25 cellular contexts compared by ENCODE assay signal in genomic region chr11:48167380-48167779, GRCh38. TPM values are rescaled to one million over a fixed set of nuclear protein-coding genes. Genes with fewer than 3 reads are reported as not detected.
DNase-seq lines count a peak whose midpoint lies in the region; ATAC-seq and TF ChIP-seq lines count a peak whose summit lies in the region.
"Had no signal": no experiment of that assay in that cellular context is flagged by ENCODE, and none has a peak within 500 bp of the region (broad histone marks: within the 10 kb centered on the region; RNA-seq: fewer than 3 reads in every experiment).

No MANE protein-coding gene starts in this region.

- H3K9me2 ChIP-seq in OCI-LY7 (ENCODE audit: insufficient read depth, low read length), result no peaks in the 10 kb centered on the region

- H3K4me3 ChIP-seq in left ventricle myocardium inferior (no peak overlapping the region), OCI-LY7 (ENCODE audit: low read depth, low read length, poor library complexity, severe bottlenecking) (no peak overlapping the region), fibroblast of mammary gland (ENCODE audit: control insufficient read depth, low read depth, low read length) (no peak overlapping the region)
- H3K4me3 ChIP-seq: SK-N-MC had no signal

- H3K9me3 ChIP-seq in left ventricle myocardium inferior (replicated peaks) (no peaks in the 10 kb centered on the region), OCI-LY7 (ENCODE audit: low read length) (no peaks in the 10 kb centered on the region)

- H3K4me2 ChIP-seq in OCI-LY7 (ENCODE audit: low read length), result no peak overlapping the region

- ATAC-seq in Right ventricle myocardium inferior, result no peak
- no peak for ATAC-seq in HG03039 (IDR thresholded peaks at IDR 0.05; ENCODE audit: unreplicated experiment)
- no peak for ATAC-seq in GM21526 (IDR thresholded peaks at IDR 0.05; ENCODE audit: low FRiP score, unreplicated experiment)

- H2AFZ ChIP-seq in OCI-LY7 (ENCODE audit: low read length), result no peak overlapping the region

- no peaks in the 10 kb centered on the region for H3K36me3 ChIP-seq in left ventricle myocardium inferior
- H3K36me3 ChIP-seq in OCI-LY7 (ENCODE audit: insufficient read depth, low read length), result peaks cover 32% of the 10 kb centered on the region; the same call in 1 of the 2 replicates

- H3K27ac ChIP-seq in left ventricle myocardium inferior (replicated peaks), result peak overlapping the region; percentile 89
- no peak overlapping the region for H3K27ac ChIP-seq in OCI-LY7 (ENCODE audit: low read depth, low read length, poor library complexity, severe bottlenecking)
- H3K27ac ChIP-seq: C4-2B, SK-N-MC had no signal

- H3K4me1 ChIP-seq in left ventricle myocardium inferior (peaks cover 54% of the 10 kb centered on the region), OCI-LY7 (ENCODE audit: insufficient read depth, low read length, poor library complexity, severe bottlenecking) (peaks cover 12% of the 10 kb centered on the region)

- DNase-seq in left ventricle myocardium inferior, result no peak
- no peak for DNase-seq in Right ventricle myocardium inferior (ENCODE audit: missing footprints)
- no peak for DNase-seq in OCI-LY7 (ENCODE audit: low spot score)
- DNase-seq in fibroblast of mammary gland (ENCODE audit: low read depth), result peak; percentile 44
- DNase-seq in GOT3 (lab: John Stamatoyannopoulos, UW), result no peak
- DNase-seq: 8988T; CD8-positive, alpha-beta memory T cell; H9; HFFc6; KG1; NCI-H1105; NCI-H2029 treated with DMSO at 0.1 percent for 48 hours; NCI-H2171 treated with DMSO at 0.1 percent for 48 hours; NCI-H446; NCI-H526; OCI-M1; RPMI8226; SHP77 treated with DMSO at 0.1 percent for 48 hours; SW 1271 had no signal

- TF ChIP-seq CTCF in left ventricle myocardium inferior (IDR thresholded peaks at IDR 0.05; ENCODE audit: borderline replicate concordance) (no peak), OCI-LY7 (conservative IDR thresholded peaks at IDR 0.05; ENCODE audit: low read length) (no peak), fibroblast of mammary gland (conservative IDR thresholded peaks at IDR 0.05; ENCODE audit: control insufficient read depth, insufficient read depth, low read depth, low read length) (no peak)

- POLR2A ChIA-PET in OCI-LY7 (lab: Charles Lee), result interaction anchor here (1.1 kb wide), 1 partner anchor 9 kb away, joined by 4 read pairs; no protein-coding TSS in a partner anchor

- TSS peak; percentile 23 for BruUV-seq in OCI-LY7 (replicated peaks; lab: Mats Ljungman, UMichigan)

- no peaks in the 10 kb centered on the region for H4K20me1 ChIP-seq in OCI-LY7 (ENCODE audit: insufficient read depth, low read length)

- CTCF ChIA-PET in OCI-LY7 (lab: Charles Lee; ENCODE audit: unreplicated experiment), result no interaction called here

- intact Hi-C loops in left ventricle myocardium inferior (cut with micrococcal nuclease), result no loop called here
- intact Hi-C loops in Right ventricle myocardium inferior (cut with DNase I), result no loop called here
- intact Hi-C loops in OCI-LY7 (cut with micrococcal nuclease; ENCODE audit: unreplicated experiment), result no loop called here

- H3K27me3 ChIP-seq in left ventricle myocardium inferior (ENCODE audit: low read depth), result no peaks in the 10 kb centered on the region

- no peaks in the 10 kb centered on the region for H3K79me2 ChIP-seq in OCI-LY7 (ENCODE audit: insufficient read depth, low read depth, low read length)

RNA-seq across cellular contexts. Expression of gene OR4B1, which starts 49.2 kb away (rescaled TPM):
- total RNA-seq in left ventricle myocardium inferior, result not detected
- total RNA-seq in Right ventricle myocardium inferior, result not detected
- total RNA-seq in OCI-LY7 (2014; rRNA removed; shearing (Covaris generic)), result not detected in 2 replicates
- not detected in 2 replicates for total RNA-seq in OCI-LY7 (2022)
- total RNA-seq: CD8-positive, alpha-beta memory T cell; Daoy; H9; HFFc6; HT-29 had no signal
